In the genomic region with DNA sequence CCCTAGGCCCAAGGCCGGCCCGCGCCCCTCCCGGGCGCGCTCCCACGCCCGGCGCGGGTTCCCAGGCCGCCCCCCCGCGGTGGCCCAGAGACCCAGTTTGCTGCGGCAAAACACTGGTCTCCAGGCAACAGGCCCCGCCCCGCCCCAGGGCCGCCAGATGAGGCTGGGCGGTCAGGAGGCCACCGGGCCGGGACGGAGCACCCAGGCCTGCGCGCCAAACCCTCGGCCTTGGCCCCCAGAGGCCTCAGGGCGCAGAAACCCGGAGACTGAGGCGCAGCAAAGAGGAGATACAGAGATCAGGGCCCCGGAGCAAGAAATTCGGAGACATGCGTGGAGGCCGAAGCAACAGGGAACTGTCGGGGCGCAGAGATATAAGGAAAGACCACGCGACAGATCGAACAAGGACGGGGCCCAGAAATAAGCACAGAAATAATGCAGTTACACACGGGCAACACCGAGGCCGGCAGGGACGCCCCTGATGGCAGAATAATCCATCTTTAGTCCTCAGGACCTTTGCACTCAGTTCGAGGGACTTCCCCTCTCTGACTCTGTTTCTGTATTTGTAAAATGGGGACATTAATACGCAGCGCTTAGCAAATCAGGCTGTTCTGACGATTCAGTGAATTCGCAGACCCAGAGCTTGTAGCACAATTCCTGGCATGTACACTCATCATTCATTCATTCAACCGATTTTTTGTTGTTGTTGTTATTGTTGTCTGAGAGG, we compare ENCODE assay signal across 8 cellular contexts. TPM values are rescaled to one million over a fixed set of nuclear protein-coding genes. Genes with fewer than 3 reads are reported as not detected.
DNase-seq lines count a peak whose midpoint lies in the region; ATAC-seq and TF ChIP-seq lines count a peak whose summit lies in the region.

No MANE protein-coding gene starts in this region.

- no peak overlapping the region for H2AFZ ChIP-seq in smooth muscle cell (ENCODE audit: low read depth)

- H3K27me3 ChIP-seq in smooth muscle cell (ENCODE audit: low read depth) = no peaks in the 10 kb centered on the region

- H4K20me1 ChIP-seq in smooth muscle cell (ENCODE audit: low read depth) = no peaks in the 10 kb centered on the region

- 22% methylated on average over 39 of the region's 47 CpGs for WGBS in smooth muscle cell (ENCODE audit: low lambda C conversion rate)

- H3K4me3 Mint-ChIP-seq in central memory CD8-positive, alpha-beta T cell = peak overlapping the region; percentile 90

- ATAC-seq in GM21515 (IDR thresholded peaks at IDR 0.05; ENCODE audit: unreplicated experiment) (peak; percentile 36), GM18858 (IDR thresholded peaks at IDR 0.05; ENCODE audit: unreplicated experiment) (no peak)
- peak; percentile 42 for ATAC-seq in central memory CD8-positive, alpha-beta T cell (replicated peaks; ENCODE audit: extremely low read depth, poor library complexity, severe bottlenecking)

- no peak for TF ChIP-seq CTCF in smooth muscle cell (IDR thresholded peaks at IDR 0.05; ENCODE audit: borderline replicate concordance, insufficient read depth, poor library complexity, severe bottlenecking)

- peaks cover 76% of the 10 kb centered on the region for H3K4me1 Mint-ChIP-seq in central memory CD8-positive, alpha-beta T cell

- no peaks in the 10 kb centered on the region for H3K79me2 ChIP-seq in smooth muscle cell (ENCODE audit: low read depth)

- no peaks in the 10 kb centered on the region for H3K36me3 ChIP-seq in smooth muscle cell (ENCODE audit: low read depth)

- peak; percentile 82 for DNase-seq in COLO829 (ENCODE audit: low spot score)
- DNase-seq in NCI-H146 (lab: John Stamatoyannopoulos, UW) = peak; percentile 66
- DNase-seq in activated CD4-positive, CD25-positive, alpha-beta regulatory T cell (lab: John Stamatoyannopoulos, UW) = peak; percentile 49 to 67 (median 58)
- peak; percentile 70 to 80 for DNase-seq in central memory CD8-positive, alpha-beta T cell (ENCODE audit: low spot score in 2 of 2)
- DNase-seq in iris pigment epithelial cell (ENCODE audit: low read depth) = peak; percentile 83
- peak; percentile 75 for DNase-seq in smooth muscle cell (lab: John Stamatoyannopoulos, UW; ENCODE audit: unreplicated experiment)

- H3K4me3 ChIP-seq in smooth muscle cell = peak overlapping the region; percentile 64

- H3K4me2 ChIP-seq in smooth muscle cell = peak overlapping the region; percentile 96

- H3K9me3 ChIP-seq in smooth muscle cell (replicated peaks; ENCODE audit: low read depth) = no peaks in the 10 kb centered on the region

- peaks cover 5% of the 10 kb centered on the region for H3K4me1 ChIP-seq in smooth muscle cell (ENCODE audit: low read depth)

- H3K36me3 Mint-ChIP-seq in central memory CD8-positive, alpha-beta T cell (ENCODE audit: insufficient read depth) = peaks cover 36% of the 10 kb centered on the region

- no peaks in the 10 kb centered on the region for H3K27me3 Mint-ChIP-seq in central memory CD8-positive, alpha-beta T cell

- peaks cover 27% of the 10 kb centered on the region for H3F3A ChIP-seq in smooth muscle cell (ENCODE audit: low read depth)

- H3K27ac Mint-ChIP-seq in central memory CD8-positive, alpha-beta T cell (ENCODE audit: low read depth) = peak overlapping the region; percentile 98

- H3K9me3 Mint-ChIP-seq in central memory CD8-positive, alpha-beta T cell = no peaks in the 10 kb centered on the region

- H3K27ac ChIP-seq in smooth muscle cell (ENCODE audit: low read depth) = peak overlapping the region; percentile 99

- peak overlapping the region; percentile 99 for H3K9ac ChIP-seq in smooth muscle cell (ENCODE audit: low read depth)

RNA-seq across cellular contexts. Expression of a gene that starts 20.8 kb away (rescaled TPM):
- total RNA-seq in smooth muscle cell = 60.8 and 72.6 TPM in 2 replicates
- 81.5 and 90.4 TPM in 2 replicates for polyA plus RNA-seq in smooth muscle cell

RNA-seq across cellular contexts. Expression of a gene that starts 23.3 kb away (rescaled TPM):
- total RNA-seq in smooth muscle cell = 171 and 186 TPM in 2 replicates
- polyA plus RNA-seq in smooth muscle cell = 178 and 299 TPM in 2 replicates

RNA-seq across cellular contexts. Expression of a gene that starts 38.0 kb away (rescaled TPM):
- total RNA-seq in smooth muscle cell = 1.4 and 1.6 TPM in 2 replicates
- polyA plus RNA-seq in smooth muscle cell = 2.7 and 3.9 TPM in 2 replicates

RNA-seq across cellular contexts. Expression of a gene that starts 39.6 kb away (rescaled TPM):
- total RNA-seq in smooth muscle cell = 26.3 and 66.4 TPM in 2 replicates
- polyA plus RNA-seq in smooth muscle cell = 28.1 and 77.1 TPM in 2 replicates

RNA-seq across cellular contexts. Expression of a gene that starts 52.4 kb away (rescaled TPM):
- 6.3 and 20.5 TPM in 2 replicates for total RNA-seq in smooth muscle cell
- 24.4 and 28.0 TPM in 2 replicates for polyA plus RNA-seq in smooth muscle cell
